ENCODE assay signal across 1 cellular context in the genomic region with DNA sequence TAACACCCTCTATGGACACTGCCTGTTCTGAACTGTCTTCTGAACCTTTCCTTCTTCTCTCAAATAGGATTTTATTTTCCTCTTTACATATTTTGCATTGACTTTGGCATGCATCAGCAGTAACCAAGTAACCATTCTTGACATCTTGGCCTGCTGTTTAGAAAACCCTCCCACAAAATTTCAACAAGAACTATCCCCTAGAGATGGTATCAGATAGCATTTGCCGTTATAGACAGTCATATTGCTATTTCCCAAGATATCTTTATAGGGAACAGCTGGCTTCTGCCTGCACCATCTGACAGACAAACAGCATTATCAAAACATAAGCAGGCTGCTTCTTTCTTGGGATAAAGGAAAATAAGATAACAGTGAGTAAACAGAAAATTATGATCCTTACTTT.
TF ChIP-seq lines count a peak whose summit lies in the region.

No MANE protein-coding gene starts in this region.

TF ChIP-seq in SK-N-SH, 30 proteins besides CTCF, POLR2A, EP300 and RAD21 (continued from another document):
- TF ChIP-seq, protein P1, sequence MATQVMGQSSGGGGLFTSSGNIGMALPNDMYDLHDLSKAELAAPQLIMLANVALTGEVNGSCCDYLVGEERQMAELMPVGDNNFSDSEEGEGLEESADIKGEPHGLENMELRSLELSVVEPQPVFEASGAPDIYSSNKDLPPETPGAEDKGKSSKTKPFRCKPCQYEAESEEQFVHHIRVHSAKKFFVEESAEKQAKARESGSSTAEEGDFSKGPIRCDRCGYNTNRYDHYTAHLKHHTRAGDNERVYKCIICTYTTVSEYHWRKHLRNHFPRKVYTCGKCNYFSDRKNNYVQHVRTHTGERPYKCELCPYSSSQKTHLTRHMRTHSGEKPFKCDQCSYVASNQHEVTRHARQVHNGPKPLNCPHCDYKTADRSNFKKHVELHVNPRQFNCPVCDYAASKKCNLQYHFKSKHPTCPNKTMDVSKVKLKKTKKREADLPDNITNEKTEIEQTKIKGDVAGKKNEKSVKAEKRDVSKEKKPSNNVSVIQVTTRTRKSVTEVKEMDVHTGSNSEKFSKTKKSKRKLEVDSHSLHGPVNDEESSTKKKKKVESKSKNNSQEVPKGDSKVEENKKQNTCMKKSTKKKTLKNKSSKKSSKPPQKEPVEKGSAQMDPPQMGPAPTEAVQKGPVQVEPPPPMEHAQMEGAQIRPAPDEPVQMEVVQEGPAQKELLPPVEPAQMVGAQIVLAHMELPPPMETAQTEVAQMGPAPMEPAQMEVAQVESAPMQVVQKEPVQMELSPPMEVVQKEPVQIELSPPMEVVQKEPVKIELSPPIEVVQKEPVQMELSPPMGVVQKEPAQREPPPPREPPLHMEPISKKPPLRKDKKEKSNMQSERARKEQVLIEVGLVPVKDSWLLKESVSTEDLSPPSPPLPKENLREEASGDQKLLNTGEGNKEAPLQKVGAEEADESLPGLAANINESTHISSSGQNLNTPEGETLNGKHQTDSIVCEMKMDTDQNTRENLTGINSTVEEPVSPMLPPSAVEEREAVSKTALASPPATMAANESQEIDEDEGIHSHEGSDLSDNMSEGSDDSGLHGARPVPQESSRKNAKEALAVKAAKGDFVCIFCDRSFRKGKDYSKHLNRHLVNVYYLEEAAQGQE (IDR thresholded peaks at IDR 0.05; ENCODE audit: low read depth, low read length): no peak
- TF ChIP-seq, protein P2, sequence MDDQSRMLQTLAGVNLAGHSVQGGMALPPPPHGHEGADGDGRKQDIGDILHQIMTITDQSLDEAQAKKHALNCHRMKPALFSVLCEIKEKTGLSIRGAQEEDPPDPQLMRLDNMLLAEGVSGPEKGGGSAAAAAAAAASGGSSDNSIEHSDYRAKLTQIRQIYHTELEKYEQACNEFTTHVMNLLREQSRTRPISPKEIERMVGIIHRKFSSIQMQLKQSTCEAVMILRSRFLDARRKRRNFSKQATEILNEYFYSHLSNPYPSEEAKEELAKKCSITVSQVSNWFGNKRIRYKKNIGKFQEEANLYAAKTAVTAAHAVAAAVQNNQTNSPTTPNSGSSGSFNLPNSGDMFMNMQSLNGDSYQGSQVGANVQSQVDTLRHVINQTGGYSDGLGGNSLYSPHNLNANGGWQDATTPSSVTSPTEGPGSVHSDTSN (IDR thresholded peaks at IDR 0.05): no peak
- TF ChIP-seq, protein P3, sequence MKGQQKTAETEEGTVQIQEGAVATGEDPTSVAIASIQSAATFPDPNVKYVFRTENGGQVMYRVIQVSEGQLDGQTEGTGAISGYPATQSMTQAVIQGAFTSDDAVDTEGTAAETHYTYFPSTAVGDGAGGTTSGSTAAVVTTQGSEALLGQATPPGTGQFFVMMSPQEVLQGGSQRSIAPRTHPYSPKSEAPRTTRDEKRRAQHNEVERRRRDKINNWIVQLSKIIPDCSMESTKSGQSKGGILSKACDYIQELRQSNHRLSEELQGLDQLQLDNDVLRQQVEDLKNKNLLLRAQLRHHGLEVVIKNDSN (IDR thresholded peaks at IDR 0.05; ENCODE audit: borderline replicate concordance, low read depth): no peak
- TF ChIP-seq NFIC (IDR thresholded peaks at IDR 0.05; ENCODE audit: borderline replicate concordance): no peak
- TF ChIP-seq TEAD4 (IDR thresholded peaks at IDR 0.05; ENCODE audit: borderline replicate concordance, insufficient read depth): no peak
- TF ChIP-seq FOXJ3 (CRISPR knock-in tag; IDR thresholded peaks at IDR 0.05): 0 out of 2 replicates have a peak, but pooled peaks have one; percentile 20
- peak; percentile 70 for TF ChIP-seq GATA2 (CRISPR knock-in tag; IDR thresholded peaks at IDR 0.05)
- TF ChIP-seq YY1 (IDR thresholded peaks at IDR 0.05; ENCODE audit: low read depth): no peak
- TF ChIP-seq, protein P4, sequence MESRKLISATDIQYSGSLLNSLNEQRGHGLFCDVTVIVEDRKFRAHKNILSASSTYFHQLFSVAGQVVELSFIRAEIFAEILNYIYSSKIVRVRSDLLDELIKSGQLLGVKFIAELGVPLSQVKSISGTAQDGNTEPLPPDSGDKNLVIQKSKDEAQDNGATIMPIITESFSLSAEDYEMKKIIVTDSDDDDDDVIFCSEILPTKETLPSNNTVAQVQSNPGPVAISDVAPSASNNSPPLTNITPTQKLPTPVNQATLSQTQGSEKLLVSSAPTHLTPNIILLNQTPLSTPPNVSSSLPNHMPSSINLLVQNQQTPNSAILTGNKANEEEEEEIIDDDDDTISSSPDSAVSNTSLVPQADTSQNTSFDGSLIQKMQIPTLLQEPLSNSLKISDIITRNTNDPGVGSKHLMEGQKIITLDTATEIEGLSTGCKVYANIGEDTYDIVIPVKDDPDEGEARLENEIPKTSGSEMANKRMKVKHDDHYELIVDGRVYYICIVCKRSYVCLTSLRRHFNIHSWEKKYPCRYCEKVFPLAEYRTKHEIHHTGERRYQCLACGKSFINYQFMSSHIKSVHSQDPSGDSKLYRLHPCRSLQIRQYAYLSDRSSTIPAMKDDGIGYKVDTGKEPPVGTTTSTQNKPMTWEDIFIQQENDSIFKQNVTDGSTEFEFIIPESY (IDR thresholded peaks at IDR 0.05; ENCODE audit: borderline replicate concordance, low read depth): no peak
- no peak for TF ChIP-seq TCF12 (IDR thresholded peaks at IDR 0.05)
- TF ChIP-seq, protein P5, sequence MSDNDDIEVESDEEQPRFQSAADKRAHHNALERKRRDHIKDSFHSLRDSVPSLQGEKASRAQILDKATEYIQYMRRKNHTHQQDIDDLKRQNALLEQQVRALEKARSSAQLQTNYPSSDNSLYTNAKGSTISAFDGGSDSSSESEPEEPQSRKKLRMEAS (IDR thresholded peaks at IDR 0.05; ENCODE audit: low read depth): no peak
- TF ChIP-seq GABPA (IDR thresholded peaks at IDR 0.05; ENCODE audit: low read depth): no peak
- no peak for TF ChIP-seq RFX5 (IDR thresholded peaks at IDR 0.05; ENCODE audit: low read length)
